8 cellular contexts compared by ENCODE assay signal in genomic region chr17:76538281-76538931, GRCh38. TPM values are rescaled to one million over a fixed set of nuclear protein-coding genes. Genes with fewer than 3 reads are reported as not detected.
DNase-seq lines count a peak whose midpoint lies in the region; ATAC-seq and TF ChIP-seq lines count a peak whose summit lies in the region.

No MANE protein-coding gene starts in this region.

- peak overlapping the region in 2 of 5 donors; percentile 39 to 51 for H3K4me3 Mint-ChIP-seq in immature natural killer cell

- H3K9me3 ChIP-seq in iPS-18c (ENCODE audit: control insufficient read depth, insufficient read depth, low read length) (no peaks in the 10 kb centered on the region), gastrocnemius medialis (no peaks in the 10 kb centered on the region)

- in situ Hi-C loops in gastrocnemius medialis (cut with MboI; ENCODE audit: low sequenced_read_pairs in 4 of 4) = no loop called here

- H3K4me1 ChIP-seq in gastrocnemius medialis = peaks cover 18 to 29% of the 10 kb centered on the region in 2 donors

- peaks cover 0 to 13% (median 4%) of the 10 kb centered on the region in 3 donors for H3K27me3 ChIP-seq in gastrocnemius medialis

- no peak overlapping the region for H3K27ac Mint-ChIP-seq in immature natural killer cell

- peaks cover 8 to 19% (median 14%) of the 10 kb centered on the region in 3 donors for H3K27me3 Mint-ChIP-seq in immature natural killer cell (ENCODE audit: low read depth in 3 of 3)

- no peaks in the 10 kb centered on the region for H3K36me3 Mint-ChIP-seq in immature natural killer cell

- peaks cover 8 to 11% of the 10 kb centered on the region in 2 donors for H3K4me1 Mint-ChIP-seq in immature natural killer cell

- ATAC-seq in gastrocnemius medialis (no peak), esophagus mucosa (no peak)

- H3K9me3 Mint-ChIP-seq in immature natural killer cell = no peaks in the 10 kb centered on the region

- no peak for TF ChIP-seq POLR2A in gastrocnemius medialis (IDR thresholded peaks at IDR 0.05)

- H3K4me3 ChIP-seq in iPS-18c (ENCODE audit: insufficient read depth, low read depth, low read length) = peak overlapping the region; percentile 58
- peak overlapping the region; percentile 52 to 56 (median 52) for H3K4me3 ChIP-seq in gastrocnemius medialis

- TF ChIP-seq CTCF in GM10266 (IDR thresholded peaks at IDR 0.05; ENCODE audit: control insufficient read depth, insufficient read depth, low read depth, missing control alignments) = no peak
- no peak for TF ChIP-seq CTCF in gastrocnemius medialis (IDR thresholded peaks at IDR 0.05 in 4 of 5, conservative IDR thresholded peaks at IDR 0.05 in 1 of 5)

- DNase-seq in GM10266 (ENCODE audit: extremely low spot score) (peak; percentile 30), astrocyte of the hippocampus (ENCODE audit: low read depth, low spot score) (peak; percentile 28), gastrocnemius medialis (no peak), T-helper 9 cell (no peak), immature natural killer cell (no peak), NOMO-1 treated with dmso at 0.1 percent for 144 hours (lab: John Stamatoyannopoulos, UW; ENCODE audit: unreplicated experiment) (no peak)

- no peaks in the 10 kb centered on the region for H3K36me3 ChIP-seq in gastrocnemius medialis

- intact Hi-C loops in gastrocnemius medialis (cut with DNase I; ENCODE audit: low total_unique reads) = no loop called here

- H3K27ac ChIP-seq in gastrocnemius medialis = peak overlapping the region; percentile 71 to 90 (median 78)

RNA-seq across cellular contexts. Expression of gene CYGB, which starts 0.9 kb away (rescaled TPM):
- total RNA-seq in gastrocnemius medialis (10 to 100 TPM in 2 of 4 donors, 1 to 10 TPM in 2; 8.1 to 19.7 (median 10.6) TPM), esophagus mucosa (2.6 TPM)
- polyA plus RNA-seq in immature natural killer cell = under 1 TPM in 2 of 3 donors, not detected in 1; 0.09 to 0.41 TPM

RNA-seq across cellular contexts. Expression of gene PRCD, which starts 1.4 kb away (rescaled TPM):
- total RNA-seq in gastrocnemius medialis (1 to 10 TPM in 2 of 4 donors, under 1 TPM in 1, not detected in 1; 0.33 to 3.7 (median 1.1) TPM), esophagus mucosa (0.64 TPM)
- polyA plus RNA-seq in immature natural killer cell = 1 to 10 TPM; 2.8 to 5.3 (median 3.1) TPM

RNA-seq across cellular contexts. Expression of gene RHBDF2, which starts 37.2 kb away (rescaled TPM):
- total RNA-seq in gastrocnemius medialis = 10 to 100 TPM; 11.4 to 29.8 (median 23.3) TPM
- 10 to 100 TPM; 19.3 to 90.5 (median 23.6) TPM for polyA plus RNA-seq in immature natural killer cell
- total RNA-seq in esophagus mucosa = 36.8 TPM

RNA-seq across cellular contexts. Expression of gene ST6GALNAC2, which starts 47.3 kb away (rescaled TPM):
- total RNA-seq in gastrocnemius medialis (10 to 100 TPM; 13.6 to 31.1 (median 27.4) TPM), esophagus mucosa (24.0 TPM)
- polyA plus RNA-seq in immature natural killer cell = under 1 TPM in 1 of 3 donors, not detected in 2; 0.24 TPM

Comparison
In these comparisons a context has a peak if more than half of its experiments do, and no peak if none do; other contexts are left out.
1. DNase-seq: peak in GM10266 (single experiment) and astrocyte of the hippocampus (single experiment); none in gastrocnemius medialis (0 of 2), T-helper 9 cell (single experiment), immature natural killer cell (0 of 3) and NOMO-1 treated with dmso at 0.1 percent for 144 hours (single experiment).